ENCODE assay signal across 8 cellular contexts in genomic region chr7:98879198-98879988, GRCh38. TPM values are rescaled to one million over a fixed set of nuclear protein-coding genes. Genes with fewer than 3 reads are reported as not detected.
DNase-seq lines count a peak whose midpoint lies in the region; FAIRE-seq and TF ChIP-seq lines count a peak whose summit lies in the region.

No MANE protein-coding gene starts in this region.

- peaks cover 34% of the 10 kb centered on the region for H4K20me1 ChIP-seq in Loucy (ENCODE audit: insufficient read depth, low read length, poor library complexity, severe bottlenecking)

- H4K8ac ChIP-seq in mesenchymal stem cell (ENCODE audit: low read length) = peak overlapping the region; percentile 45

- H2BK15ac ChIP-seq in mesenchymal stem cell (ENCODE audit: low read depth, poor library complexity, severe bottlenecking) = no peak overlapping the region

- peaks cover 11% of the 10 kb centered on the region for H3K4me1 ChIP-seq in Loucy (ENCODE audit: insufficient read depth, low read length, poor library complexity, severe bottlenecking)
- H3K4me1 ChIP-seq in mesenchymal stem cell (ENCODE audit: control insufficient read depth, insufficient read depth, low read depth, low read length) = peaks cover 9% of the 10 kb centered on the region

- H3K9ac ChIP-seq in Loucy (ENCODE audit: low read depth, low read length, poor library complexity, severe bottlenecking) (peak overlapping the region; percentile 99), mesenchymal stem cell (ENCODE audit: low read length) (peak overlapping the region; percentile 98)

- peaks cover 5% of the 10 kb centered on the region for H3K79me1 ChIP-seq in mesenchymal stem cell (replicated peaks; ENCODE audit: low read length, poor library complexity, severe bottlenecking)

- peak overlapping the region; percentile 84 for H3K4me2 ChIP-seq in Loucy (ENCODE audit: low read depth, low read length, poor library complexity, severe bottlenecking)
- peak overlapping the region; percentile 92 for H3K4me2 ChIP-seq in mesenchymal stem cell (ENCODE audit: low read length, poor library complexity, severe bottlenecking)

- H3K9me3 ChIP-seq in Loucy (ENCODE audit: insufficient read depth, low read depth, low read length) = no peaks in the 10 kb centered on the region
- no peaks in the 10 kb centered on the region for H3K9me3 ChIP-seq in mesenchymal stem cell (ENCODE audit: control insufficient read depth, low read length)

- H2AK5ac ChIP-seq in mesenchymal stem cell (ENCODE audit: low read length, severe bottlenecking) = no peak overlapping the region

- H3F3A ChIP-seq in Loucy (ENCODE audit: low read depth) = no peaks in the 10 kb centered on the region

- peak overlapping the region in 1 of 2 experiments; percentile 69 for H3K4ac ChIP-seq in mesenchymal stem cell (ENCODE audit: low read depth in 1 of 2, low read length in 2 of 2)

- peaks cover 15% of the 10 kb centered on the region for H3K36me3 ChIP-seq in H7 (replicated peaks; ENCODE audit: control insufficient read depth, insufficient read depth, low read length)
- peaks cover 28% of the 10 kb centered on the region; the same call in 1 of the 2 replicates for H3K36me3 ChIP-seq in Loucy (ENCODE audit: insufficient read depth, low read length)
- peaks cover 20 to 38% of the 10 kb centered on the region in 2 experiments for H3K36me3 ChIP-seq in mesenchymal stem cell (ENCODE audit: control insufficient read depth in 1 of 2, insufficient read depth in 2 of 2, low read depth in 1 of 2, low read length in 2 of 2)

- peak; percentile 53 for TF ChIP-seq CTCF in Loucy (conservative IDR thresholded peaks at IDR 0.05; ENCODE audit: low read length)
- peak; percentile 23 for TF ChIP-seq CTCF in choroid plexus epithelial cell (conservative IDR thresholded peaks at IDR 0.05; ENCODE audit: low read depth, low read length)

- no peak overlapping the region for H4K91ac ChIP-seq in mesenchymal stem cell (ENCODE audit: low read length)

- peak overlapping the region in 1 of 2 experiments; percentile 65 for H3K23ac ChIP-seq in mesenchymal stem cell (ENCODE audit: low read length in 2 of 2)

- H3K4me3 ChIP-seq in H7 (ENCODE audit: insufficient read depth, low read depth, low read length) (peak overlapping the region; percentile 93), Loucy (ENCODE audit: low read length, poor library complexity, severe bottlenecking) (peak overlapping the region; percentile 91), choroid plexus epithelial cell (ENCODE audit: low read depth, low read length) (peak overlapping the region; percentile 93), mesenchymal stem cell (ENCODE audit: insufficient read depth in 1 of 2, low read depth in 1 of 2, low read length in 2 of 2) (peak overlapping the region; percentile 96 to 98)

- TF ChIP-seq POLR2A in GM12891 (IDR thresholded peaks at IDR 0.05; ENCODE audit: low read depth, low read length) = no peak

- H3K27ac ChIP-seq in mesenchymal stem cell (ENCODE audit: low read length, poor library complexity, severe bottlenecking) = no peak overlapping the region

- 17% methylated on average over 29 of the region's 29 CpGs for WGBS in mesenchymal stem cell

- DNase-seq in GM12891 (ENCODE audit: insufficient read length, low spot score) = peak; percentile 50
- peak; percentile 48 for DNase-seq in H7
- peak; percentile 55 for DNase-seq in activated CD4-positive, CD25-positive, alpha-beta regulatory T cell treated with anti-CD3 and anti-CD28 coated beads, Interleukin-2, amount 50 U/mL, for 16 hours (ENCODE audit: low read depth, low spot score)
- DNase-seq in choroid plexus epithelial cell (ENCODE audit: low read depth) = peak; percentile 42
- peak; percentile 41 for DNase-seq in mesenchymal stem cell
- peak; percentile 71 for DNase-seq in stimulated activated CD8-positive, alpha-beta memory T cell treated with anti-CD3 and anti-CD28 coated beads, Interleukin-4, amount 100 ng/mL, for 48 hours
- no peak for DNase-seq in amniotic stem cell (lab: John Stamatoyannopoulos, UW)

- no peak overlapping the region for H2BK5ac ChIP-seq in mesenchymal stem cell (ENCODE audit: low read depth, low read length, poor library complexity, severe bottlenecking)

- peaks cover 54% of the 10 kb centered on the region for H3K79me2 ChIP-seq in Loucy (ENCODE audit: insufficient read depth, low read length)

- H3K9me2 ChIP-seq in Loucy (replicated peaks; ENCODE audit: low read depth, low read length) = no peaks in the 10 kb centered on the region

- H2AFZ ChIP-seq in Loucy (ENCODE audit: low read length) (0 out of 2 replicates have a peak overlapping the region, but pooled peaks have one; percentile 2), mesenchymal stem cell (ENCODE audit: low read depth, low read length) (no peak overlapping the region)

- H2BK120ac ChIP-seq in mesenchymal stem cell (ENCODE audit: low read depth, low read length) = peak overlapping the region; percentile 90

- peak overlapping the region in 1 of 2 experiments; percentile 57 for H3K14ac ChIP-seq in mesenchymal stem cell (ENCODE audit: low read length in 2 of 2)

- H3K27me3 ChIP-seq in H7 (ENCODE audit: control insufficient read depth, insufficient read depth, low read length) (peaks cover 2% of the 10 kb centered on the region), Loucy (ENCODE audit: insufficient read depth, low read length, poor library complexity, severe bottlenecking) (no peaks in the 10 kb centered on the region), mesenchymal stem cell (ENCODE audit: control insufficient read depth in 1 of 2, insufficient read depth in 1 of 2, low read length in 2 of 2) (no peaks in the 10 kb centered on the region)

- H3K18ac ChIP-seq in mesenchymal stem cell (ENCODE audit: low read depth in 1 of 2, low read length in 2 of 2) = peak overlapping the region; percentile 18 to 87

- FAIRE-seq in GM12891 (lab: Jason Lieb, UNC) = peak; percentile 90

- no peak overlapping the region for H2BK12ac ChIP-seq in mesenchymal stem cell (ENCODE audit: low read length in 2 of 2)

TF ChIP-seq in GM12891, 5 proteins besides CTCF, POLR2A, EP300 and RAD21:
- TF ChIP-seq SPI1 (IDR thresholded peaks at IDR 0.05; ENCODE audit: low read depth, low read length) (no peak), POU2F2 (IDR thresholded peaks at IDR 0.05; ENCODE audit: low read depth, low read length) (no peak), POLR2AphosphoS5 (IDR thresholded peaks at IDR 0.05; ENCODE audit: low read depth, low read length) (no peak), TAF1 (IDR thresholded peaks at IDR 0.05; ENCODE audit: low read depth, low read length) (no peak), PAX5 (IDR thresholded peaks at IDR 0.05; ENCODE audit: insufficient read depth, low read length, severe bottlenecking) (no peak)

RNA-seq across cellular contexts. Expression of gene TRRAP, which starts 1.1 kb away (rescaled TPM):
- polyA plus RNA-seq in GM12891 (2012; ENCODE audit: low read depth, missing spikeins) = 11.9 TPM
- total RNA-seq in H7 (2014; rRNA removed; shearing (Covaris generic)) = 13.0 and 15.1 TPM in 2 replicates
- 8.7 TPM for polyA plus RNA-seq in mesenchymal stem cell (2013, experiment 1 of 2)
- polyA plus RNA-seq in mesenchymal stem cell (2013, experiment 2 of 2) = 7.7 TPM

RNA-seq across cellular contexts. Expression of gene TMEM130, which starts 9.6 kb away (rescaled TPM):
- polyA plus RNA-seq in GM12891 (2012; ENCODE audit: low read depth, missing spikeins) = not detected
- total RNA-seq in H7 (2014; rRNA removed; shearing (Covaris generic)) = 0.24 and 0.37 TPM in 2 replicates
- polyA plus RNA-seq in mesenchymal stem cell (2013, experiment 1 of 2) = 0.54 TPM
- 0.32 TPM for polyA plus RNA-seq in mesenchymal stem cell (2013, experiment 2 of 2)
